Comparison of ENCODE assay signal across 26 cellular contexts in the genomic region with DNA sequence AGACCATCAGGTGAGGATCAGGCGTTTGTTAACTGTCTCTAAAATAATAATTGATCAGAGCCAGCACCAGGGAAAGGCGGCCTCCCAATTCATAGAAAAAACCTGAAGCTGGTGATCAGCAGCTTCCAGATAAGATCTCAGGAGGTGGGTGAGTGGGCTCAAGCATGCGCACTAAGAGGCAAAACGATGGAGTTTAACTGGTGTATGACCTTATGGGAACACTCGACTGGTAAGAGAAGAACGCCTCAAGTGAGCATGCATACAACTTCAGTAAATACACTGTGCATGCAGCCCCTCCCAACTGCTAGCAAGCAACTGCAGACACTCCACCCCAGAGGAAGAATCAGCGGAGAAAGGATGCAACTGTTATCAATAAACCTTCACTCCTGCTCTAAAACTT.
"Had no signal": no experiment of that assay in that cellular context is flagged by ENCODE, and none has a peak within 500 bp of the region (broad histone marks: within the 10 kb centered on the region; RNA-seq: fewer than 3 reads in every experiment).

No MANE protein-coding gene starts in this region.

- H3K9me3 Mint-ChIP-seq: activated CD4-positive, alpha-beta memory T cell treated with anti-CD3 and anti-CD28 coated beads, Interleukin-2, amount 10 ng/mL, durations not matched to agents 7 days and 5 days; activated CD4-positive, alpha-beta T cell treated with anti-CD3 and anti-CD28 coated beads, Interleukin-2, amount 10 ng/mL, durations not matched to agents 24 days and 14 days; activated T-helper 2 cell treated with anti-CD3 and anti-CD28 coated beads, Interferon-gamma antibody, Interleukin-2, Interleukin-4, amounts not matched to agents 10 μg/mL and 5 μg/mL and 100 μg/mL, durations not matched to agents 14 hours and 24 hours and 36 hours had no signal

- H3K27ac Mint-ChIP-seq: activated CD4-positive, alpha-beta memory T cell treated with anti-CD3 and anti-CD28 coated beads, Interleukin-2, amount 10 ng/mL, durations not matched to agents 7 days and 5 days; activated CD4-positive, alpha-beta T cell treated with anti-CD3 and anti-CD28 coated beads, Interleukin-2, amount 10 ng/mL, durations not matched to agents 24 days and 14 days; activated naive CD8-positive, alpha-beta T cell; activated T-helper 2 cell treated with anti-CD3 and anti-CD28 coated beads, Interferon-gamma antibody, Interleukin-2, Interleukin-4, amounts not matched to agents 10 μg/mL and 5 μg/mL and 100 μg/mL, durations not matched to agents 14 hours and 24 hours and 36 hours; nephron; stimulated activated naive B cell treated with anti-CD40 and anti-IgM and Interleukin-4, amounts not matched to agents 10 μg/mL and 1 μg/mL and 100 μg/mL, for 72 hours had no signal

- H3K27me3 ChIP-seq: esophagus squamous epithelium, stomach, thyroid gland, upper lobe of left lung, vagina had no signal

- H3K4me3 ChIP-seq: esophagus squamous epithelium, left ventricle myocardium inferior, lung, stomach, thyroid gland, upper lobe of left lung, vagina had no signal

- H3K36me3 ChIP-seq: esophagus squamous epithelium, left ventricle myocardium inferior, stomach, thyroid gland, upper lobe of left lung, vagina had no signal

- ATAC-seq: activated CD4-positive, CD25-positive, alpha-beta regulatory T cell treated with anti-CD3 and anti-CD28 coated beads, Interleukin-2, amount 50 U/mL, for 24 hours; right cardiac atrium; stimulated activated naive B cell treated with anti-CD40 and anti-IgM and Interleukin-4, amounts not matched to agents 10 μg/mL and 1 μg/mL and 100 μg/mL, for 72 hours had no signal

- H3K4me1 ChIP-seq: left ventricle myocardium inferior, thyroid gland, vagina had no signal

- H3K27ac ChIP-seq: esophagus squamous epithelium, left ventricle myocardium inferior, stomach, thyroid gland, vagina, VCaP had no signal

- H3K4me1 Mint-ChIP-seq: activated CD4-positive, alpha-beta memory T cell treated with anti-CD3 and anti-CD28 coated beads, Interleukin-2, amount 10 ng/mL, durations not matched to agents 7 days and 5 days; activated CD4-positive, alpha-beta T cell treated with anti-CD3 and anti-CD28 coated beads, Interleukin-2, amount 10 ng/mL, durations not matched to agents 24 days and 14 days; nephron had no signal

- H3K9me3 ChIP-seq: esophagus squamous epithelium, left ventricle myocardium inferior, stomach, thyroid gland, upper lobe of left lung, vagina had no signal

- H3K4me3 Mint-ChIP-seq: activated CD4-positive, alpha-beta memory T cell treated with anti-CD3 and anti-CD28 coated beads, Interleukin-2, amount 10 ng/mL, durations not matched to agents 7 days and 5 days; activated CD4-positive, alpha-beta T cell treated with anti-CD3 and anti-CD28 coated beads, Interleukin-2, amount 10 ng/mL, durations not matched to agents 24 days and 14 days; activated naive CD8-positive, alpha-beta T cell; nephron; stimulated activated naive B cell treated with anti-CD40 and anti-IgM and Interleukin-4, amounts not matched to agents 10 μg/mL and 1 μg/mL and 100 μg/mL, for 72 hours had no signal

- DNase-seq: activated CD4-positive, alpha-beta memory T cell treated with anti-CD3 and anti-CD28 coated beads, Interleukin-2, amount 10 ng/mL, durations not matched to agents 7 days and 5 days; activated CD4-positive, alpha-beta T cell treated with anti-CD3 and anti-CD28 coated beads, Interleukin-2, amount 10 ng/mL, durations not matched to agents 24 days and 14 days; activated naive CD4-positive, alpha-beta T cell treated with Interleukin-2 at 50 U/mL for 16 hours; activated T-cell treated with anti-CD3 and anti-CD28 coated beads, Interleukin-2, amount 50 U/mL, for 48 hours; anterior cingulate cortex; dermis blood vessel endothelial cell; effector CD4-positive, alpha-beta T cell; esophagus squamous epithelium; foreskin melanocyte; kidney glomerular epithelial cell; left ventricle myocardium inferior; posterior cingulate gyrus; right cardiac atrium; stimulated activated CD4-positive, alpha-beta T cell treated with anti-CD3 and anti-CD28 coated beads, Interleukin-15, amount 100 ng/mL, for 24 hours; stimulated activated CD4-positive, alpha-beta T cell treated with anti-CD3 and anti-CD28 coated beads, Interleukin-2, amount 100 ng/mL, for 24 hours; stimulated activated naive B cell treated with anti-CD40 and anti-IgM and Interleukin-4, amounts not matched to agents 10 μg/mL and 1 μg/mL and 100 μg/mL, for 72 hours; stomach; thyroid gland; upper lobe of left lung had no signal

- H3K36me3 Mint-ChIP-seq: activated naive CD8-positive, alpha-beta T cell had no signal

- H3K27me3 Mint-ChIP-seq: stimulated activated naive B cell treated with anti-CD40 and anti-IgM and Interleukin-4, amounts not matched to agents 10 μg/mL and 1 μg/mL and 100 μg/mL, for 72 hours had no signal
